Comparison of ENCODE assay signal across 27 cellular contexts in genomic region chr4:18938343-18939109, GRCh38.
DNase-seq lines count a peak whose midpoint lies in the region; ATAC-seq, FAIRE-seq and TF ChIP-seq lines count a peak whose summit lies in the region.
"Had no signal": no experiment of that assay in that cellular context is flagged by ENCODE, and none has a peak within 500 bp of the region (broad histone marks: within the 10 kb centered on the region; RNA-seq: fewer than 3 reads in every experiment).

No MANE protein-coding gene starts in this region.

- H3K4me1 ChIP-seq in pancreas = no peaks in the 10 kb centered on the region
- H3K4me1 ChIP-seq: left lung, parathyroid adenoma, right lobe of liver had no signal

- intact Hi-C loops in pancreas (cut with DNase I) = no loop called here

- peak; percentile 73 for ATAC-seq in stimulated activated memory B cell treated with anti-CD40 and anti-IgM and Interleukin-4, amounts not matched to agents 10 μg/mL and 1 μg/mL and 100 μg/mL, for 72 hours
- no peak for ATAC-seq in pancreas
- ATAC-seq: activated CD8-positive, alpha-beta memory T cell treated with anti-CD3 and anti-CD28 coated beads, Interleukin-2, amount 10 ng/mL, durations not matched to agents 7 days and 5 days; activated T-cell treated with anti-CD3 and anti-CD28 coated beads, Interleukin-2, amount 50 U/mL, for 72 hours; naive thymus-derived CD8-positive, alpha-beta T cell; right lobe of liver; stimulated activated naive CD8-positive, alpha-beta T cell treated with anti-CD3 and anti-CD28 coated beads, Interleukin-15, Interleukin-2, amounts not matched to agents 100 U/mL and 50 U/mL, for 24 hours had no signal

- no peaks in the 10 kb centered on the region for H3K9me3 Mint-ChIP-seq in HFFc6
- H3K9me3 Mint-ChIP-seq in stimulated activated memory B cell treated with anti-CD40 and anti-IgM and Interleukin-4, amounts not matched to agents 10 μg/mL and 1 μg/mL and 100 μg/mL, for 72 hours = peaks cover 14% of the 10 kb centered on the region

- peaks cover 19% of the 10 kb centered on the region for H3K4me1 Mint-ChIP-seq in HFFc6 (ENCODE audit: low read depth)
- H3K4me1 Mint-ChIP-seq in stimulated activated memory B cell treated with anti-CD40 and anti-IgM and Interleukin-4, amounts not matched to agents 10 μg/mL and 1 μg/mL and 100 μg/mL, for 72 hours = peaks cover 8% of the 10 kb centered on the region
- H3K4me1 Mint-ChIP-seq: activated CD4-positive, alpha-beta T cell treated with anti-CD3 and anti-CD28 coated beads, Interleukin-2, amount 10 ng/mL, durations not matched to agents 24 days and 14 days; activated CD8-positive, alpha-beta memory T cell treated with anti-CD3 and anti-CD28 coated beads, Interleukin-2, amount 10 ng/mL, durations not matched to agents 7 days and 5 days; naive thymus-derived CD8-positive, alpha-beta T cell had no signal

- no peak for TF ChIP-seq CTCF in HFFc6 (IDR thresholded peaks at IDR 0.05)
- TF ChIP-seq CTCF in pancreas (IDR thresholded peaks at IDR 0.05) = no peak

- no peak for FAIRE-seq in pancreas (lab: Jason Lieb, UNC)
- FAIRE-seq: D721Med had no signal

- peaks cover 2% of the 10 kb centered on the region; the same call in 1 of the 2 replicates for H3K27me3 Mint-ChIP-seq in HFFc6 (ENCODE audit: insufficient read depth)
- no peaks in the 10 kb centered on the region for H3K27me3 Mint-ChIP-seq in stimulated activated memory B cell treated with anti-CD40 and anti-IgM and Interleukin-4, amounts not matched to agents 10 μg/mL and 1 μg/mL and 100 μg/mL, for 72 hours
- H3K27me3 Mint-ChIP-seq: activated CD4-positive, alpha-beta T cell treated with anti-CD3 and anti-CD28 coated beads, Interleukin-2, amount 10 ng/mL, durations not matched to agents 24 days and 14 days; activated CD8-positive, alpha-beta memory T cell treated with anti-CD3 and anti-CD28 coated beads, Interleukin-2, amount 10 ng/mL, durations not matched to agents 7 days and 5 days; naive thymus-derived CD8-positive, alpha-beta T cell had no signal

- no peak overlapping the region for H3K4me3 ChIP-seq in pancreas
- H3K4me3 ChIP-seq: left lung, right lobe of liver, SK-N-MC had no signal

- DNase-seq in HFFc6 = peak; percentile 13
- peak; percentile 61 for DNase-seq in amniotic epithelial cell (ENCODE audit: low read depth)
- DNase-seq in kidney tubule cell (ENCODE audit: low spot score) = peak; percentile 80
- no peak for DNase-seq in NCI-H1694 treated with DMSO at 0.1 percent for 48 hours (lab: John Stamatoyannopoulos, UW)
- DNase-seq in superior temporal gyrus (ENCODE audit: extremely low spot score) = no peak
- no peak for DNase-seq in pancreas
- DNase-seq: activated CD4-positive, alpha-beta T cell treated with anti-CD3 and anti-CD28 coated beads, Interleukin-2, amount 10 ng/mL, durations not matched to agents 24 days and 14 days; activated CD8-positive, alpha-beta memory T cell treated with anti-CD3 and anti-CD28 coated beads, Interleukin-2, amount 10 ng/mL, durations not matched to agents 7 days and 5 days; activated naive CD4-positive, alpha-beta T cell treated with anti-CD3 and anti-CD28 coated beads, Interleukin-2, amount 50 U/mL, for 16 hours; activated T-cell treated with anti-CD3 and anti-CD28 coated beads, Interleukin-2, amount 50 U/mL, for 72 hours; anterior cingulate cortex; cerebellar nuclear complex; foreskin fibroblast; left lung; midbrain; naive thymus-derived CD8-positive, alpha-beta T cell; NCI-H2107; NCI-H526 treated with DMSO at 0.1 percent for 48 hours; right lobe of liver; stimulated activated CD4-positive, alpha-beta T cell treated with anti-CD3 and anti-CD28 coated beads, Interleukin-4, amount 100 ng/mL, for 4 hours; stimulated activated naive CD8-positive, alpha-beta T cell treated with anti-CD3 and anti-CD28 coated beads, Interleukin-15, Interleukin-2, amounts not matched to agents 100 U/mL and 50 U/mL, for 24 hours; T-helper 2 cell had no signal

- no peaks in the 10 kb centered on the region for H3K36me3 Mint-ChIP-seq in HFFc6 (ENCODE audit: low read depth)
- H3K36me3 Mint-ChIP-seq in stimulated activated memory B cell treated with anti-CD40 and anti-IgM and Interleukin-4, amounts not matched to agents 10 μg/mL and 1 μg/mL and 100 μg/mL, for 72 hours = no peaks in the 10 kb centered on the region
- H3K36me3 Mint-ChIP-seq: activated CD8-positive, alpha-beta memory T cell treated with anti-CD3 and anti-CD28 coated beads, Interleukin-2, amount 10 ng/mL, durations not matched to agents 7 days and 5 days had no signal

- 31 to 60% methylated on average over 3 of the region's 3 CpGs for WGBS in pancreas, 2 donors

- H3K27ac Mint-ChIP-seq in HFFc6 = no peak overlapping the region
- no peak overlapping the region for H3K27ac Mint-ChIP-seq in stimulated activated memory B cell treated with anti-CD40 and anti-IgM and Interleukin-4, amounts not matched to agents 10 μg/mL and 1 μg/mL and 100 μg/mL, for 72 hours
- H3K27ac Mint-ChIP-seq: activated CD4-positive, alpha-beta T cell treated with anti-CD3 and anti-CD28 coated beads, Interleukin-2, amount 10 ng/mL, durations not matched to agents 24 days and 14 days; activated CD8-positive, alpha-beta memory T cell treated with anti-CD3 and anti-CD28 coated beads, Interleukin-2, amount 10 ng/mL, durations not matched to agents 7 days and 5 days; activated T-cell treated with anti-CD3 and anti-CD28 coated beads, Interleukin-2, amount 50 U/mL, for 72 hours; naive thymus-derived CD8-positive, alpha-beta T cell had no signal

- H3K27me3 ChIP-seq in pancreas = no peaks in the 10 kb centered on the region
- H3K27me3 ChIP-seq: left lung, right lobe of liver had no signal

- no peak overlapping the region for H3K27ac ChIP-seq in pancreas
- H3K27ac ChIP-seq: epithelial cell of prostate, left lung, parathyroid adenoma, right lobe of liver, SK-N-MC had no signal

- H3K4me3 Mint-ChIP-seq in HFFc6 = no peak overlapping the region
- H3K4me3 Mint-ChIP-seq in stimulated activated memory B cell treated with anti-CD40 and anti-IgM and Interleukin-4, amounts not matched to agents 10 μg/mL and 1 μg/mL and 100 μg/mL, for 72 hours = no peak overlapping the region
- H3K4me3 Mint-ChIP-seq: activated CD4-positive, alpha-beta T cell treated with anti-CD3 and anti-CD28 coated beads, Interleukin-2, amount 10 ng/mL, durations not matched to agents 24 days and 14 days; activated CD8-positive, alpha-beta memory T cell treated with anti-CD3 and anti-CD28 coated beads, Interleukin-2, amount 10 ng/mL, durations not matched to agents 7 days and 5 days; activated T-cell treated with anti-CD3 and anti-CD28 coated beads, Interleukin-2, amount 50 U/mL, for 72 hours; naive thymus-derived CD8-positive, alpha-beta T cell had no signal

- H3K9me3 ChIP-seq in pancreas = no peaks in the 10 kb centered on the region
- H3K9me3 ChIP-seq: right lobe of liver had no signal

- H3K36me3 ChIP-seq in pancreas = no peaks in the 10 kb centered on the region
- H3K36me3 ChIP-seq: left lung, right lobe of liver had no signal

Comparison
In these comparisons a context has a peak if more than half of its experiments do, and no peak if none do; other contexts are left out.
1. DNase-seq: peak in HFFc6 (single experiment), amniotic epithelial cell (single experiment) and kidney tubule cell (single experiment); none in NCI-H1694 treated with DMSO at 0.1 percent for 48 hours (single experiment), superior temporal gyrus (single experiment) and pancreas (0 of 6).